7 cellular contexts compared by ENCODE assay signal in genomic region chr4:108433394-108433793, GRCh38.
A peak's percentile ranks its signal among the peaks of the same experiment; 100 is the strongest.
DNase-seq lines count a peak whose midpoint lies in the region; ATAC-seq and TF ChIP-seq lines count a peak whose summit lies in the region.
"Not testable (repeated sequence)": the region's sequence is repeated elsewhere in the genome, so short reads cannot be mapped to it uniquely, and the experiment has no call there.

No MANE protein-coding gene starts in this region.

- BruUV-seq in mammary epithelial cell (replicated peaks; lab: Mats Ljungman, UMichigan) = not testable (repeated sequence)

- H3K9me3 Mint-ChIP-seq in CD8-positive, alpha-beta T cell; T-helper 1 cell treated with Interleukin-12 subunit alpha and Interleukin-12 subunit beta and Interleukin-4 antibody, amounts not matched to agents 30 μg/mL and 1 μg/mL, for 36 hours; activated CD8-positive, alpha-beta T cell treated with anti-CD3 and anti-CD28 coated beads, Interleukin-2, amount 10 ng/mL, durations not matched to agents 7 days and 5 days (ENCODE audit: insufficient read depth); progenitor cell of endocrine pancreas (ENCODE audit: low read depth): not testable (repeated sequence)
- peaks cover 12% of the 10 kb centered on the region for H3K9me3 Mint-ChIP-seq in activated naive CD4-positive, alpha-beta T cell treated with anti-CD3 and anti-CD28 coated beads, Interleukin-2, amount 10 ng/mL, durations not matched to agents 7 days and 5 days

- H3K9me3 ChIP-seq in CD8-positive, alpha-beta T cell (ENCODE audit: low read length); mammary epithelial cell (replicated peaks; ENCODE audit: insufficient read depth, low read length): not testable (repeated sequence)

- not testable (repeated sequence) for TF ChIP-seq CTCF in CD8-positive, alpha-beta T cell (IDR thresholded peaks at IDR 0.05); mammary epithelial cell (conservative IDR thresholded peaks at IDR 0.05 in 1 of 2, IDR thresholded peaks at IDR 0.05 in 1 of 2; ENCODE audit: extremely low read depth in 1 of 2, insufficient read depth in 1 of 2, low read depth in 1 of 2, low read length in 2 of 2); progenitor cell of endocrine pancreas (IDR thresholded peaks at IDR 0.05; ENCODE audit: unreplicated experiment)

- intact Hi-C loops in CD8-positive, alpha-beta T cell (cut with DNase I, micrococcal nuclease) = loop anchor here (5.0 kb wide), 3 partner anchors 34 to 266 kb away; partner anchors contain the start of gene LEF1 (in 1 of the 2)
- intact Hi-C loops in mammary epithelial cell (cut with micrococcal nuclease) = not testable (repeated sequence)

- WGBS in mammary epithelial cell (ENCODE audit: low coverage, missing lambda C conversion rate) = no CpG with 5 or more reads among the region's 1 CpG

- not testable (repeated sequence) for H4K20me1 ChIP-seq in mammary epithelial cell (ENCODE audit: insufficient read depth, low read length)

- H3K27ac ChIP-seq in CD8-positive, alpha-beta T cell (ENCODE audit: low read depth, low read length); mammary epithelial cell (ENCODE audit: insufficient read depth, low read depth, low read length): not testable (repeated sequence)

- ATAC-seq in CD8-positive, alpha-beta T cell; activated CD8-positive, alpha-beta T cell treated with anti-CD3 and anti-CD28 coated beads, Interleukin-2, amount 10 ng/mL, durations not matched to agents 7 days and 5 days: not testable (repeated sequence)

- peak overlapping the region; percentile 35 for H2AFZ ChIP-seq in mammary epithelial cell (ENCODE audit: low read depth, low read length)

- peaks cover 51% of the 10 kb centered on the region for H3K4me1 Mint-ChIP-seq in CD8-positive, alpha-beta T cell (ENCODE audit: low read depth)
- peaks cover 31% of the 10 kb centered on the region for H3K4me1 Mint-ChIP-seq in T-helper 1 cell treated with Interleukin-12 subunit alpha and Interleukin-12 subunit beta and Interleukin-4 antibody, amounts not matched to agents 30 μg/mL and 1 μg/mL, for 36 hours (ENCODE audit: low read depth)
- peaks cover 32% of the 10 kb centered on the region for H3K4me1 Mint-ChIP-seq in activated CD8-positive, alpha-beta T cell treated with anti-CD3 and anti-CD28 coated beads, Interleukin-2, amount 10 ng/mL, durations not matched to agents 7 days and 5 days (ENCODE audit: low read depth)
- peaks cover 61% of the 10 kb centered on the region for H3K4me1 Mint-ChIP-seq in activated naive CD4-positive, alpha-beta T cell treated with anti-CD3 and anti-CD28 coated beads, Interleukin-2, amount 10 ng/mL, durations not matched to agents 7 days and 5 days
- not testable (repeated sequence) for H3K4me1 Mint-ChIP-seq in progenitor cell of endocrine pancreas (ENCODE audit: low read depth)

- not testable (repeated sequence) for H3K9ac ChIP-seq in mammary epithelial cell (ENCODE audit: insufficient read depth, low read length)

- H3K27me3 Mint-ChIP-seq in CD8-positive, alpha-beta T cell (ENCODE audit: low read depth); T-helper 1 cell treated with Interleukin-12 subunit alpha and Interleukin-12 subunit beta and Interleukin-4 antibody, amounts not matched to agents 30 μg/mL and 1 μg/mL, for 36 hours (ENCODE audit: low read depth); activated CD8-positive, alpha-beta T cell treated with anti-CD3 and anti-CD28 coated beads, Interleukin-2, amount 10 ng/mL, durations not matched to agents 7 days and 5 days (ENCODE audit: low read depth); activated naive CD4-positive, alpha-beta T cell treated with anti-CD3 and anti-CD28 coated beads, Interleukin-2, amount 10 ng/mL, durations not matched to agents 7 days and 5 days; progenitor cell of endocrine pancreas: not testable (repeated sequence)

- H3K36me3 ChIP-seq in CD8-positive, alpha-beta T cell (ENCODE audit: insufficient read depth, low read length); mammary epithelial cell (ENCODE audit: insufficient read depth, low read length): not testable (repeated sequence)

- not testable (repeated sequence) for H3K4me2 ChIP-seq in mammary epithelial cell (ENCODE audit: insufficient read depth, low read depth, low read length)

- not testable (repeated sequence) for H3K36me3 Mint-ChIP-seq in CD8-positive, alpha-beta T cell; T-helper 1 cell treated with Interleukin-12 subunit alpha and Interleukin-12 subunit beta and Interleukin-4 antibody, amounts not matched to agents 30 μg/mL and 1 μg/mL, for 36 hours (ENCODE audit: low read depth); activated CD8-positive, alpha-beta T cell treated with anti-CD3 and anti-CD28 coated beads, Interleukin-2, amount 10 ng/mL, durations not matched to agents 7 days and 5 days (ENCODE audit: low read depth); progenitor cell of endocrine pancreas (ENCODE audit: insufficient read depth)
- peaks cover 11% of the 10 kb centered on the region for H3K36me3 Mint-ChIP-seq in activated naive CD4-positive, alpha-beta T cell treated with anti-CD3 and anti-CD28 coated beads, Interleukin-2, amount 10 ng/mL, durations not matched to agents 7 days and 5 days

- not testable (repeated sequence) for H3K79me2 ChIP-seq in mammary epithelial cell (ENCODE audit: insufficient read depth, low read length)

- not testable (repeated sequence) for H3K27me3 ChIP-seq in CD8-positive, alpha-beta T cell (ENCODE audit: insufficient read depth, low read length); mammary epithelial cell (ENCODE audit: insufficient read depth, low read length)

- DNase-seq in CD8-positive, alpha-beta T cell; activated CD8-positive, alpha-beta T cell treated with anti-CD3 and anti-CD28 coated beads, Interleukin-2, amount 10 ng/mL, durations not matched to agents 7 days and 5 days; activated naive CD4-positive, alpha-beta T cell treated with anti-CD3 and anti-CD28 coated beads, Interleukin-2, amount 10 ng/mL, durations not matched to agents 7 days and 5 days; mammary epithelial cell; progenitor cell of endocrine pancreas (ENCODE audit: low spot score, unreplicated experiment): not testable (repeated sequence)
- DNase-seq in iris pigment epithelial cell (ENCODE audit: low read depth) = peak; percentile 7

- dilution Hi-C loops in mammary epithelial cell (cut with HindIII; ENCODE audit: low sequenced_read_pairs) = not testable (repeated sequence)

- in situ Hi-C loops in mammary epithelial cell (cut with MboI; ENCODE audit: low sequenced_read_pairs in 2 of 2) = not testable (repeated sequence)

- POLR2A ChIA-PET in CD8-positive, alpha-beta T cell (lab: Charles Lee) = interaction anchor here (2.2 kb wide), 1 partner anchor 33 kb away, joined by 6 read pairs; no protein-coding TSS in a partner anchor
- POLR2A ChIA-PET in activated CD8-positive, alpha-beta T cell treated with anti-CD3 and anti-CD28 coated beads, Interleukin-2, amount 10 ng/mL, durations not matched to agents 7 days and 5 days (lab: Charles Lee) = not testable (repeated sequence)

- CTCF ChIA-PET in CD8-positive, alpha-beta T cell (lab: Charles Lee); activated CD8-positive, alpha-beta T cell treated with anti-CD3 and anti-CD28 coated beads, Interleukin-2, amount 10 ng/mL, durations not matched to agents 7 days and 5 days (lab: Charles Lee); mammary epithelial cell (lab: Charles Lee; ENCODE audit: low non-redundant PET): not testable (repeated sequence)
- CTCF ChIA-PET in activated naive CD4-positive, alpha-beta T cell treated with anti-CD3 and anti-CD28 coated beads, Interleukin-2, amount 10 ng/mL, durations not matched to agents 7 days and 5 days (lab: Charles Lee) = interaction anchor here (0.9 kb wide), 1 partner anchor 38 kb away, joined by 3 read pairs; no protein-coding TSS in a partner anchor

- H3K27ac Mint-ChIP-seq in CD8-positive, alpha-beta T cell = peak overlapping the region; percentile 89
- peak overlapping the region; percentile 83 for H3K27ac Mint-ChIP-seq in T-helper 1 cell treated with Interleukin-12 subunit alpha and Interleukin-12 subunit beta and Interleukin-4 antibody, amounts not matched to agents 30 μg/mL and 1 μg/mL, for 36 hours
- H3K27ac Mint-ChIP-seq in activated CD8-positive, alpha-beta T cell treated with anti-CD3 and anti-CD28 coated beads, Interleukin-2, amount 10 ng/mL, durations not matched to agents 7 days and 5 days = peak overlapping the region; percentile 85
- peak overlapping the region; percentile 91 for H3K27ac Mint-ChIP-seq in activated naive CD4-positive, alpha-beta T cell treated with anti-CD3 and anti-CD28 coated beads, Interleukin-2, amount 10 ng/mL, durations not matched to agents 7 days and 5 days
- peak overlapping the region; percentile 5 for H3K27ac Mint-ChIP-seq in progenitor cell of endocrine pancreas

- peak overlapping the region; percentile 52 for H3K4me3 Mint-ChIP-seq in CD8-positive, alpha-beta T cell
- H3K4me3 Mint-ChIP-seq in T-helper 1 cell treated with Interleukin-12 subunit alpha and Interleukin-12 subunit beta and Interleukin-4 antibody, amounts not matched to agents 30 μg/mL and 1 μg/mL, for 36 hours = peak overlapping the region; percentile 39
- H3K4me3 Mint-ChIP-seq in activated CD8-positive, alpha-beta T cell treated with anti-CD3 and anti-CD28 coated beads, Interleukin-2, amount 10 ng/mL, durations not matched to agents 7 days and 5 days = peak overlapping the region; percentile 29
- peak overlapping the region; percentile 7 for H3K4me3 Mint-ChIP-seq in activated naive CD4-positive, alpha-beta T cell treated with anti-CD3 and anti-CD28 coated beads, Interleukin-2, amount 10 ng/mL, durations not matched to agents 7 days and 5 days
- H3K4me3 Mint-ChIP-seq in progenitor cell of endocrine pancreas (ENCODE audit: low read depth) = not testable (repeated sequence)

- not testable (repeated sequence) for H3K4me3 ChIP-seq in CD8-positive, alpha-beta T cell (ENCODE audit: low read depth, low read length); mammary epithelial cell (replicated peaks in 1 of 3; ENCODE audit: insufficient read depth in 1 of 3, low read depth in 2 of 3, low read length in 3 of 3)

- peaks cover 34% of the 10 kb centered on the region for H3K4me1 ChIP-seq in CD8-positive, alpha-beta T cell (ENCODE audit: insufficient read depth, low read length)
- H3K4me1 ChIP-seq in mammary epithelial cell (ENCODE audit: insufficient read depth, low read length) = not testable (repeated sequence)

Comparison
In these comparisons a context has a peak if more than half of its experiments do, and no peak if none do; other contexts are left out.
1. H3K27ac Mint-ChIP-seq: peak in every context shown above with its lines; median percentile 91 in activated naive CD4-positive, alpha-beta T cell treated with anti-CD3 and anti-CD28 coated beads, Interleukin-2, amount 10 ng/mL, durations not matched to agents 7 days and 5 days; 89 in CD8-positive, alpha-beta T cell; 85 in activated CD8-positive, alpha-beta T cell treated with anti-CD3 and anti-CD28 coated beads, Interleukin-2, amount 10 ng/mL, durations not matched to agents 7 days and 5 days; 83 in T-helper 1 cell treated with Interleukin-12 subunit alpha and Interleukin-12 subunit beta and Interleukin-4 antibody, amounts not matched to agents 30 μg/mL and 1 μg/mL, for 36 hours; 5 in progenitor cell of endocrine pancreas.